Comparison of ENCODE assay signal across 8 cellular contexts in genomic region chr6:37467718-37468117, GRCh38.
"Had no signal": no experiment of that assay in that cellular context is flagged by ENCODE, and none has a peak within 500 bp of the region (broad histone marks: within the 10 kb centered on the region; RNA-seq: fewer than 3 reads in every experiment).

No MANE protein-coding gene starts in this region.

- FAIRE-seq: G401.6, GM12891, GM12892, GM18507, GM19239 had no signal

- H3K4me3 ChIP-seq: GM12878 had no signal

- DNase-seq: GDM1, GF-D8 had no signal

- ATAC-seq: GM12878 had no signal
